In the genomic region with DNA sequence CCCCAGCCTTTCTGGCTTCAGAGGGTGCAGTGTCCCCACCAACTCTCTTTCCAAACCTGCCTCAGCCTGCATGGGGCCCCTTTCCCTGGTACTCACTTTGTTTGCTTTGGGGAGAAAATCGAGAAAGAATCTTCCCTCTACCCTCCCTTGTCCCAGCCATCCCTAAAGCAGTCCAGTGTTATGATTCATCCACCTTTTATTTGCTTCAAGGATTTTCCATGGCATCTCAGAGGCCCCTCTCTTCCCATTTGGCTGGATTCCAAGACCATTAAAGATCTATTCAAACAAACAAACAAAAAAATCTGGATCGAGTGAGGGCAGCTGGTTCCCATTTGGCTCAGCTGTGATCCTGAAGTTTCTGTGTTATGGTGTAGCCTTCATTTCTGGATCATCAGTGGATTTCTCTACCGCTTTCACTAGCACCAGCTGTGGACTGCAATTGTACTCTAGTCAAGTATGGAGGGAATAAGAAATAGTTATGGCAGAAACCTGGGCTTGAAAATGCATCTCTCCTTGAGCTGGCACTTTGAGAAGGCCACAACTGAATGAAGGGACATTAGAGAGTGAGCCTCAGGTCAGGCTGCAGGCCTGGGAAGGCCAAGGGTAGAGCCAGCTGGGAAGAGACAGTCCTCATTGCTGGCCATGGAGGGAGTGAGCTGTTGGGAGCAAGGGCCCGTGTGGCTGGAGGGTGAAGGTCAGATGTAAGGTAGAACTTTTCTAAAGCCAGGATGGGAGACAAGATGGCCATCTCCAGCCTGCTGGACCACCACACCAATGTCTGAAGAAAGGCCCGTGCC, we compare ENCODE assay signal across 11 cellular contexts. TPM values are rescaled to one million over a fixed set of nuclear protein-coding genes. Genes with fewer than 3 reads are reported as not detected.
DNase-seq lines count a peak whose midpoint lies in the region; ATAC-seq, FAIRE-seq and TF ChIP-seq lines count a peak whose summit lies in the region.
"Had no signal": no experiment of that assay in that cellular context is flagged by ENCODE, and none has a peak within 500 bp of the region (broad histone marks: within the 10 kb centered on the region; RNA-seq: fewer than 3 reads in every experiment).

No MANE protein-coding gene starts in this region.

- WGBS in mesenchymal stem cell = 65% methylated on average over 5 of the region's 5 CpGs

- no peak overlapping the region for H4K91ac ChIP-seq in mesenchymal stem cell (ENCODE audit: low read length)

- H3K27me3 ChIP-seq in mesenchymal stem cell (ENCODE audit: control insufficient read depth in 1 of 2, insufficient read depth in 1 of 2, low read length in 2 of 2) = peaks cover 0 to 26% of the 10 kb centered on the region in 2 experiments

- intact Hi-C loops in kidney (cut with DNase I) = no loop called here

- H3K9me3 ChIP-seq in mesenchymal stem cell (ENCODE audit: control insufficient read depth, low read length) (no peaks in the 10 kb centered on the region), kidney (ENCODE audit: control insufficient read depth in 1 of 2, low read length in 2 of 2) (no peaks in the 10 kb centered on the region)

- H3K4me3 ChIP-seq in astrocyte of the spinal cord (ENCODE audit: low read depth, low read length) = no peak overlapping the region
- H3K4me3 ChIP-seq in mesenchymal stem cell (ENCODE audit: insufficient read depth in 1 of 2, low read depth in 1 of 2, low read length in 2 of 2) = no peak overlapping the region
- no peak overlapping the region for H3K4me3 ChIP-seq in kidney (ENCODE audit: low read length in 2 of 2)

- DNase-seq in EL (peak; percentile 85), NCI-H1694 (lab: John Stamatoyannopoulos, UW) (peak; percentile 37), astrocyte of the spinal cord (ENCODE audit: low read depth, low spot score) (peak; percentile 9), mesenchymal stem cell (peak; percentile 38), SIG-M5 (lab: John Stamatoyannopoulos, UW) (no peak), kidney (no peak), globus pallidus (ENCODE audit: low spot score) (no peak)
- DNase-seq: activated effector memory CD4-positive, alpha-beta T cell treated with Interleukin-2 at 50 U/mL for 16 hours; trophoblast cell had no signal

- no peak overlapping the region for H2BK5ac ChIP-seq in mesenchymal stem cell (ENCODE audit: low read depth, low read length, poor library complexity, severe bottlenecking)

- no peak overlapping the region for H2AFZ ChIP-seq in mesenchymal stem cell (ENCODE audit: low read depth, low read length)

- H3K27ac ChIP-seq in mesenchymal stem cell (ENCODE audit: low read length, poor library complexity, severe bottlenecking) (no peak overlapping the region), kidney (ENCODE audit: low read depth in 2 of 2, low read length in 2 of 2) (no peak overlapping the region)

- H3K4ac ChIP-seq in mesenchymal stem cell (ENCODE audit: low read depth in 1 of 2, low read length in 2 of 2) = no peak overlapping the region

- H3K4me1 ChIP-seq in mesenchymal stem cell (ENCODE audit: control insufficient read depth, insufficient read depth, low read depth, low read length) = no peaks in the 10 kb centered on the region
- H3K4me1 ChIP-seq in kidney (ENCODE audit: control insufficient read depth in 1 of 2, insufficient read depth in 1 of 2, low read depth in 1 of 2, low read length in 2 of 2) = no peaks in the 10 kb centered on the region

- H2BK120ac ChIP-seq in mesenchymal stem cell (ENCODE audit: low read depth, low read length) = no peak overlapping the region

- no peak for TF ChIP-seq CTCF in astrocyte of the spinal cord (IDR thresholded peaks at IDR 0.05; ENCODE audit: low read depth, low read length)
- no peak for TF ChIP-seq CTCF in kidney (IDR thresholded peaks at IDR 0.05; ENCODE audit: borderline replicate concordance, extremely low read depth, insufficient read depth)

- no peak for ATAC-seq in HG02588 (IDR thresholded peaks at IDR 0.05; ENCODE audit: unreplicated experiment)

- H2AK5ac ChIP-seq in mesenchymal stem cell (ENCODE audit: low read length, severe bottlenecking) = no peak overlapping the region

- no peak overlapping the region for H3K18ac ChIP-seq in mesenchymal stem cell (ENCODE audit: low read depth in 1 of 2, low read length in 2 of 2)

- no peak for FAIRE-seq in kidney (lab: Jason Lieb, UNC)

- H3K14ac ChIP-seq in mesenchymal stem cell (ENCODE audit: low read length in 2 of 2) = no peak overlapping the region

- no peak overlapping the region for H2BK12ac ChIP-seq in mesenchymal stem cell (ENCODE audit: low read length in 2 of 2)

- H3K79me1 ChIP-seq in mesenchymal stem cell (replicated peaks; ENCODE audit: low read length, poor library complexity, severe bottlenecking) = no peaks in the 10 kb centered on the region

- H3K4me2 ChIP-seq in mesenchymal stem cell (ENCODE audit: low read length, poor library complexity, severe bottlenecking) = no peak overlapping the region

- no peak overlapping the region for H3K23ac ChIP-seq in mesenchymal stem cell (ENCODE audit: low read length in 2 of 2)

- H3K36me3 ChIP-seq in mesenchymal stem cell (ENCODE audit: control insufficient read depth in 1 of 2, insufficient read depth in 2 of 2, low read depth in 1 of 2, low read length in 2 of 2) (no peaks in the 10 kb centered on the region), kidney (ENCODE audit: control insufficient read depth in 1 of 2, insufficient read depth in 2 of 2, low read length in 2 of 2) (no peaks in the 10 kb centered on the region)

- no peak overlapping the region for H3K9ac ChIP-seq in mesenchymal stem cell (ENCODE audit: low read length)
- H3K9ac ChIP-seq in kidney (ENCODE audit: low read length in 2 of 2) = no peak overlapping the region

- no peak overlapping the region for H2BK15ac ChIP-seq in mesenchymal stem cell (ENCODE audit: low read depth, poor library complexity, severe bottlenecking)

- no peak overlapping the region for H4K8ac ChIP-seq in mesenchymal stem cell (ENCODE audit: low read length)

- in situ Hi-C loops in astrocyte of the spinal cord (cut with HindIII; ENCODE audit: low sequenced_read_pairs) = no loop called here

RNA-seq across cellular contexts. Expression of a gene that starts 13.7 kb away (rescaled TPM):
- polyA plus RNA-seq in mesenchymal stem cell (2013, experiment 1 of 2) = not detected
- not detected for polyA plus RNA-seq in mesenchymal stem cell (2013, experiment 2 of 2)
- not detected for total RNA-seq in kidney
- not detected for polyA plus RNA-seq in kidney (ENCODE audit: insufficient read depth, low read depth, low replicate concordance)
- total RNA-seq: NCI-H460 had no signal

RNA-seq across cellular contexts. Expression of a gene that starts 19.0 kb away (rescaled TPM):
- not detected for polyA plus RNA-seq in mesenchymal stem cell (2013, experiment 1 of 2)
- not detected for polyA plus RNA-seq in mesenchymal stem cell (2013, experiment 2 of 2)
- 0.69 TPM for total RNA-seq in kidney
- polyA plus RNA-seq in kidney (ENCODE audit: insufficient read depth, low read depth, low replicate concordance) = not detected
- total RNA-seq: NCI-H460 had no signal

RNA-seq across cellular contexts. Expression of a gene that starts 34.4 kb away (rescaled TPM):
- polyA plus RNA-seq in mesenchymal stem cell (2013, experiment 1 of 2) = not detected
- not detected for polyA plus RNA-seq in mesenchymal stem cell (2013, experiment 2 of 2)
- total RNA-seq in kidney = not detected
- not detected for polyA plus RNA-seq in kidney (ENCODE audit: insufficient read depth, low read depth, low replicate concordance)
- total RNA-seq: NCI-H460 had no signal

RNA-seq across cellular contexts. Expression of a gene that starts 46.2 kb away (rescaled TPM):
- not detected for polyA plus RNA-seq in mesenchymal stem cell (2013, experiment 1 of 2)
- polyA plus RNA-seq in mesenchymal stem cell (2013, experiment 2 of 2) = not detected
- total RNA-seq in kidney = not detected
- not detected for polyA plus RNA-seq in kidney (ENCODE audit: insufficient read depth, low read depth, low replicate concordance)
- total RNA-seq: NCI-H460 had no signal

Comparison
In these comparisons a context has a peak if more than half of its experiments do, and no peak if none do; other contexts are left out.
1. DNase-seq: peak in EL (single experiment), NCI-H1694 (single experiment), astrocyte of the spinal cord (single experiment) and mesenchymal stem cell (single experiment); none in SIG-M5 (single experiment), kidney (single experiment) and globus pallidus (single experiment).